Comparison of ENCODE assay signal across 1 cellular context in genomic region chr1:163084330-163084729, GRCh38.
A peak's percentile ranks its signal among the peaks of the same experiment; 100 is the strongest.
TF ChIP-seq lines count a peak whose summit lies in the region.

No MANE protein-coding gene starts in this region.

TF ChIP-seq in SK-N-SH, 30 proteins besides CTCF, POLR2A, EP300 and RAD21 (continued from another document):
- TF ChIP-seq PBX3 (IDR thresholded peaks at IDR 0.05): peak; percentile 86
